1 cellular context compared by ENCODE assay signal in genomic region chr18:58536534-58537271, GRCh38.
A peak's percentile ranks its signal among the peaks of the same experiment; 100 is the strongest.
TF ChIP-seq lines count a peak whose summit lies in the region.

No MANE protein-coding gene starts in this region.

TF ChIP-seq in GM12878, 131 proteins besides CTCF, POLR2A, EP300 and RAD21 (continued from another document and continues in another):
- TF ChIP-seq FOS (IDR thresholded peaks at IDR 0.05; ENCODE audit: borderline replicate concordance, extremely low read depth, insufficient read length) = no peak
- peak in 1 of 2 experiments; percentile 40; a peak in 1 of 4 replicates for TF ChIP-seq ETV6 (conservative IDR thresholded peaks at IDR 0.05 in 1 of 2, IDR thresholded peaks at IDR 0.05 in 1 of 2; ENCODE audit: borderline replicate concordance in 1 of 2, low read depth in 1 of 2)
- 0 out of 2 replicates have a peak, but pooled peaks have one; percentile 14 for TF ChIP-seq RAD51 (IDR thresholded peaks at IDR 0.05)
- no peak for TF ChIP-seq MYB (IDR thresholded peaks at IDR 0.05; ENCODE audit: borderline replicate concordance, low read depth, low read length)
- peak; percentile 85 for TF ChIP-seq DPF2 (IDR thresholded peaks at IDR 0.05)
- TF ChIP-seq MYC (IDR thresholded peaks at IDR 0.05; ENCODE audit: insufficient read depth, insufficient read length, insufficient replicate concordance, low read length, severe bottlenecking) = no peak
- TF ChIP-seq POU2F2 (IDR thresholded peaks at IDR 0.05; ENCODE audit: borderline replicate concordance, low read depth, low read length) = peak; percentile 61; the same call in 2 of the 3 replicates
- no peak for TF ChIP-seq KLF5 (IDR thresholded peaks at IDR 0.05; ENCODE audit: partially characterized antibody)
- TF ChIP-seq CBX3 (IDR thresholded peaks at IDR 0.05; ENCODE audit: borderline replicate concordance, low read depth) = no peak
- TF ChIP-seq EGR1 (IDR thresholded peaks at IDR 0.05; ENCODE audit: borderline replicate concordance in 1 of 2, low read depth in 2 of 2, low read length in 2 of 2) = no peak
- TF ChIP-seq ZNF274 (IDR thresholded peaks at IDR 0.05; ENCODE audit: insufficient read depth, insufficient read length) = no peak
- no peak for TF ChIP-seq FOXK2 (IDR thresholded peaks at IDR 0.05)
- TF ChIP-seq JUND (IDR thresholded peaks at IDR 0.05; ENCODE audit: low read depth, low read length) = no peak
- no peak for TF ChIP-seq STAT1 (conservative IDR thresholded peaks at IDR 0.05)
- TF ChIP-seq ELK1 (IDR thresholded peaks at IDR 0.05; ENCODE audit: low read depth, low read length) = no peak
- no peak for TF ChIP-seq CHD2 (IDR thresholded peaks at IDR 0.05; ENCODE audit: borderline replicate concordance, low read depth, low read length)
- TF ChIP-seq ZZZ3 (IDR thresholded peaks at IDR 0.05; ENCODE audit: control insufficient read depth, insufficient read length, low read depth) = no peak
- TF ChIP-seq IRF5 (IDR thresholded peaks at IDR 0.05; ENCODE audit: borderline replicate concordance) = no peak
- TF ChIP-seq PRDM15 (CRISPR knock-in tag; IDR thresholded peaks at IDR 0.05) = no peak
- no peak for TF ChIP-seq ZBTB11 (CRISPR knock-in tag; IDR thresholded peaks at IDR 0.05)
- TF ChIP-seq E2F8 (IDR thresholded peaks at IDR 0.05; ENCODE audit: low read depth, partially characterized antibody) = no peak
- TF ChIP-seq REST (IDR thresholded peaks at IDR 0.05; ENCODE audit: low read depth, low read length) = no peak
- TF ChIP-seq RUNX3 (IDR thresholded peaks at IDR 0.05; ENCODE audit: low read length) = no peak
- no peak for TF ChIP-seq RELA (IDR thresholded peaks at IDR 0.05; ENCODE audit: borderline replicate concordance, partially characterized antibody)
- no peak for TF ChIP-seq EZH2 (IDR thresholded peaks at IDR 0.05; ENCODE audit: borderline replicate concordance, control insufficient read depth, low read depth, low read length)
- peak; percentile 80 for TF ChIP-seq TAF1 (IDR thresholded peaks at IDR 0.05; ENCODE audit: borderline replicate concordance, low read depth, low read length)
- TF ChIP-seq BRCA1 (IDR thresholded peaks at IDR 0.05; ENCODE audit: low read depth, low read length) = no peak
- TF ChIP-seq RFX5 (IDR thresholded peaks at IDR 0.05; ENCODE audit: low read depth, low read length) = no peak
- TF ChIP-seq MTA2 (IDR thresholded peaks at IDR 0.05; ENCODE audit: low read depth) = no peak
- no peak for TF ChIP-seq BMI1 (IDR thresholded peaks at IDR 0.05; ENCODE audit: borderline replicate concordance)
- TF ChIP-seq SIN3A (IDR thresholded peaks at IDR 0.05; ENCODE audit: low read depth, low read length) = no peak
- TF ChIP-seq CREB1 (IDR thresholded peaks at IDR 0.05; ENCODE audit: low read depth) = no peak
- peak; percentile 88 for TF ChIP-seq IRF4 (IDR thresholded peaks at IDR 0.05; ENCODE audit: low read depth, low read length)
- TF ChIP-seq NFYA (IDR thresholded peaks at IDR 0.05; ENCODE audit: borderline replicate concordance, low read depth, low read length) = no peak
- TF ChIP-seq HDAC2 (IDR thresholded peaks at IDR 0.05) = no peak
- TF ChIP-seq PAX5 (IDR thresholded peaks at IDR 0.05; ENCODE audit: borderline replicate concordance, low read depth, low read length) = 0 out of 2 replicates have a peak, but pooled peaks have one; percentile 48
- no peak for TF ChIP-seq TARDBP (IDR thresholded peaks at IDR 0.05; ENCODE audit: borderline replicate concordance)
- TF ChIP-seq CHD4 (IDR thresholded peaks at IDR 0.05) = no peak
- no peak for TF ChIP-seq TCF7 (IDR thresholded peaks at IDR 0.05; ENCODE audit: borderline replicate concordance)
- TF ChIP-seq CEBPZ (IDR thresholded peaks at IDR 0.05; ENCODE audit: low read depth, low read length) = no peak
- TF ChIP-seq ZSCAN29 (IDR thresholded peaks at IDR 0.05) = no peak
